29 cellular contexts compared by ENCODE assay signal in the genomic region with DNA sequence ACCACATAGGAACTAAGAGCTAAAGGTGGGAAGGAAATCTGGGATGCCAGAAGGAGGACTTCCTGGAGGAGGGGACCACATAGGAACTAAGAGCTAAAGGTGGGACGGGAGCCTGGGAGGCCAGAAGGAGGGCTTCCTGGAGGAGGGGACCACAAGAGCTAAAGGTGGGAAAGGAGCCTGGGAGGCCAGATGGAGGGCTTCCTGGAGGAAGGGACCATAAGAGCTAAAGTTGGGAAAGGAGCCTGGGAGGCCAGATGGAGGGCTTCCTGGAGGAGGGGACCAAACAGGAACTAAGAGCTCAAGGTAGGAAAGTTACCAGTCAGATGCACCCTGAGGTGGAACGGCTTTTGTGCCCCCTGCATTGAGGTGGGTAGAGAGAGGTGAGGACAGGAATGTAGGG. TPM values are rescaled to one million over a fixed set of nuclear protein-coding genes. Genes with fewer than 3 reads are reported as not detected.
DNase-seq lines count a peak whose midpoint lies in the region; ATAC-seq and TF ChIP-seq lines count a peak whose summit lies in the region.
"Had no signal": no experiment of that assay in that cellular context is flagged by ENCODE, and none has a peak within 500 bp of the region (broad histone marks: within the 10 kb centered on the region; RNA-seq: fewer than 3 reads in every experiment).

No MANE protein-coding gene starts in this region.

- H3K36me3 ChIP-seq in BLaER1 treated with 17β-estradiol and CSF1 and Interleukin-3, amounts not matched to agents 10 nM and 100 nM = peaks cover 7 to 37% (median 25%) of the 10 kb centered on the region in 11 experiments

- no peaks in the 10 kb centered on the region for H3K36me3 Mint-ChIP-seq in activated CD4-positive, alpha-beta T cell treated with anti-CD3 and anti-CD28 coated beads for 36 hours (ENCODE audit: low read depth)
- peaks cover 12% of the 10 kb centered on the region for H3K36me3 Mint-ChIP-seq in activated CD4-positive, alpha-beta T cell treated with anti-CD3 and anti-CD28 coated beads, Interleukin-2, amount 10 ng/mL, durations not matched to agents 24 days and 14 days (ENCODE audit: low read depth)
- H3K36me3 Mint-ChIP-seq in activated T-helper 17 cell treated with anti-CD3 and anti-CD28 coated beads, Interleukin-2, amount 50 U/mL, for 72 hours (ENCODE audit: low read depth) = peaks cover 17% of the 10 kb centered on the region
- H3K36me3 Mint-ChIP-seq in stimulated activated effector memory CD8-positive, alpha-beta T cell treated with anti-CD3 and anti-CD28 coated beads, Interleukin-12 subunit alpha, Interleukin-12 subunit beta, amount 100 ng/mL, for 72 hours = peaks cover 27% of the 10 kb centered on the region
- H3K36me3 Mint-ChIP-seq in nephron progenitor cell (ENCODE audit: low read depth) = peaks cover 36% of the 10 kb centered on the region

- intact Hi-C loops in activated CD4-positive, alpha-beta T cell treated with anti-CD3 and anti-CD28 coated beads for 36 hours (cut with DNase I, micrococcal nuclease) = no loop called here
- intact Hi-C loops in activated CD4-positive, alpha-beta T cell treated with anti-CD3 and anti-CD28 coated beads, Interleukin-2, amount 10 ng/mL, durations not matched to agents 24 days and 14 days (cut with micrococcal nuclease) = no loop called here

- no peak for TF ChIP-seq CTCF in nephron progenitor cell (IDR thresholded peaks at IDR 0.05)

- CTCF ChIA-PET in activated CD4-positive, alpha-beta T cell treated with anti-CD3 and anti-CD28 coated beads for 36 hours (lab: Charles Lee) = interaction anchor here (0.6 to 1.3 kb wide), 4 partner anchors 11 to 82 kb away, joined by 3 to 5 read pairs (median 4); no protein-coding TSS in a partner anchor

- no peaks in the 10 kb centered on the region for H3K9me3 Mint-ChIP-seq in activated CD4-positive, alpha-beta T cell treated with anti-CD3 and anti-CD28 coated beads for 36 hours (ENCODE audit: low read depth)
- no peaks in the 10 kb centered on the region for H3K9me3 Mint-ChIP-seq in activated CD4-positive, alpha-beta T cell treated with anti-CD3 and anti-CD28 coated beads, Interleukin-2, amount 10 ng/mL, durations not matched to agents 24 days and 14 days
- H3K9me3 Mint-ChIP-seq in activated T-helper 17 cell treated with anti-CD3 and anti-CD28 coated beads, Interleukin-2, amount 50 U/mL, for 72 hours = no peaks in the 10 kb centered on the region
- no peaks in the 10 kb centered on the region for H3K9me3 Mint-ChIP-seq in stimulated activated effector memory CD8-positive, alpha-beta T cell treated with anti-CD3 and anti-CD28 coated beads, Interleukin-12 subunit alpha, Interleukin-12 subunit beta, amount 100 ng/mL, for 72 hours
- H3K9me3 Mint-ChIP-seq in nephron progenitor cell = peaks cover 22% of the 10 kb centered on the region
- H3K9me3 Mint-ChIP-seq: CD8-positive, alpha-beta memory T cell had no signal

- peaks cover 47 to 99% (median 71%) of the 10 kb centered on the region in 10 experiments for H3K4me1 ChIP-seq in BLaER1 treated with 17β-estradiol and CSF1 and Interleukin-3, amounts not matched to agents 10 nM and 100 nM

- H3K27me3 Mint-ChIP-seq in activated CD4-positive, alpha-beta T cell treated with anti-CD3 and anti-CD28 coated beads for 36 hours = no peaks in the 10 kb centered on the region
- no peaks in the 10 kb centered on the region for H3K27me3 Mint-ChIP-seq in activated CD4-positive, alpha-beta T cell treated with anti-CD3 and anti-CD28 coated beads, Interleukin-2, amount 10 ng/mL, durations not matched to agents 24 days and 14 days
- no peaks in the 10 kb centered on the region for H3K27me3 Mint-ChIP-seq in activated T-helper 17 cell treated with anti-CD3 and anti-CD28 coated beads, Interleukin-2, amount 50 U/mL, for 72 hours
- peaks cover 3% of the 10 kb centered on the region for H3K27me3 Mint-ChIP-seq in nephron progenitor cell (ENCODE audit: low read depth, poor library complexity)
- H3K27me3 Mint-ChIP-seq: CD8-positive, alpha-beta memory T cell had no signal

- H4K20me1 ChIP-seq in BLaER1 treated with 17β-estradiol and CSF1 and Interleukin-3, amounts not matched to agents 10 nM and 100 nM = peaks cover 0 to 26% (median 4%) of the 10 kb centered on the region in 11 experiments; a peak in 9 of 22 replicates

- peak overlapping the region; percentile 29 for H3K27ac Mint-ChIP-seq in activated CD4-positive, alpha-beta T cell treated with anti-CD3 and anti-CD28 coated beads for 36 hours
- no peak overlapping the region for H3K27ac Mint-ChIP-seq in activated CD4-positive, alpha-beta T cell treated with anti-CD3 and anti-CD28 coated beads, Interleukin-2, amount 10 ng/mL, durations not matched to agents 24 days and 14 days
- peak overlapping the region; percentile 82 for H3K27ac Mint-ChIP-seq in activated T-helper 17 cell treated with anti-CD3 and anti-CD28 coated beads, Interleukin-2, amount 50 U/mL, for 72 hours
- H3K27ac Mint-ChIP-seq in stimulated activated effector memory CD8-positive, alpha-beta T cell treated with anti-CD3 and anti-CD28 coated beads, Interleukin-12 subunit alpha, Interleukin-12 subunit beta, amount 100 ng/mL, for 72 hours = peak overlapping the region; percentile 91
- H3K27ac Mint-ChIP-seq in nephron progenitor cell = no peak overlapping the region
- H3K27ac Mint-ChIP-seq: GM23338 had no signal

- peak overlapping the region in 2 of 11 experiments; percentile 17 to 84; a peak in 2 of 22 replicates for H3K4me2 ChIP-seq in BLaER1 treated with 17β-estradiol and CSF1 and Interleukin-3, amounts not matched to agents 10 nM and 100 nM
- H3K4me2 ChIP-seq: GM23338, KMS-11, PC-9 had no signal

- H3K9me3 ChIP-seq in BLaER1 treated with 17β-estradiol and CSF1 and Interleukin-3, amounts not matched to agents 10 nM and 100 nM (replicated peaks in 1 of 11) = peaks cover 0 to 23% (median 19%) of the 10 kb centered on the region in 11 experiments; a peak in 18 of 22 replicates
- H3K9me3 ChIP-seq: SJCRH30 had no signal

- H3K27me3 ChIP-seq in BLaER1 treated with 17β-estradiol and CSF1 and Interleukin-3, amounts not matched to agents 10 nM and 100 nM = no peaks in the 10 kb centered on the region
- H3K27me3 ChIP-seq: SJCRH30 had no signal

- ATAC-seq in activated CD4-positive, alpha-beta T cell treated with anti-CD3 and anti-CD28 coated beads for 36 hours = no peak
- ATAC-seq in activated T-helper 17 cell treated with anti-CD3 and anti-CD28 coated beads, Interleukin-2, amount 50 U/mL, for 72 hours (replicated peaks) = no peak
- no peak for ATAC-seq in stimulated activated effector memory CD8-positive, alpha-beta T cell treated with anti-CD3 and anti-CD28 coated beads, Interleukin-12 subunit alpha, Interleukin-12 subunit beta, amount 100 ng/mL, for 72 hours
- ATAC-seq in GM21825 (IDR thresholded peaks at IDR 0.05; ENCODE audit: unreplicated experiment) = no peak
- ATAC-seq: GM12878, GM23338, Right ventricle myocardium inferior had no signal

- no peak overlapping the region for H3K9ac ChIP-seq in BLaER1 treated with 17β-estradiol and CSF1 and Interleukin-3, amounts not matched to agents 10 nM and 100 nM
- H3K9ac ChIP-seq: KMS-11 had no signal

- H3K27ac ChIP-seq in BLaER1 treated with 17β-estradiol and CSF1 and Interleukin-3, amounts not matched to agents 10 nM and 100 nM = peak overlapping the region in 8 of 11 experiments; percentile 56 to 95 (median 85); a peak in 13 of 22 replicates
- H3K27ac ChIP-seq: 22Rv1, KMS-11, PC-9, SJCRH30 had no signal

- no peak for DNase-seq in activated CD4-positive, alpha-beta T cell treated with anti-CD3 and anti-CD28 coated beads for 36 hours
- DNase-seq in activated CD4-positive, alpha-beta T cell treated with anti-CD3 and anti-CD28 coated beads, Interleukin-2, amount 10 ng/mL, durations not matched to agents 24 days and 14 days = no peak
- no peak for DNase-seq in stimulated activated effector memory CD8-positive, alpha-beta T cell treated with anti-CD3 and anti-CD28 coated beads, Interleukin-12 subunit alpha, Interleukin-12 subunit beta, amount 100 ng/mL, for 72 hours (ENCODE audit: low spot score in 2 of 2)
- DNase-seq in nephron progenitor cell (no peak), T-helper 1 cell (no peak)
- DNase-seq: C1 segment of cervical spinal cord; CD8-positive, alpha-beta memory T cell; DMS 273 treated with DMSO at 0.1 percent for 48 hours; DMS79; EL; GDM1; H9; MM.1S; NCI-H1048; NCI-H1417; NCI-H1694; NCI-H2029 treated with DMSO at 0.1 percent for 48 hours; NCI-H446 treated with DMSO at 0.1 percent for 48 hours; NCI-H526 treated with DMSO at 0.1 percent for 48 hours; PC-9; SJCRH30 had no signal

- H3K4me3 ChIP-seq in BLaER1 treated with 17β-estradiol and CSF1 and Interleukin-3, amounts not matched to agents 10 nM and 100 nM = no peak overlapping the region
- H3K4me3 ChIP-seq: GM12878, GM23338, PC-9, SJCRH30 had no signal

- H3K4me3 Mint-ChIP-seq in activated CD4-positive, alpha-beta T cell treated with anti-CD3 and anti-CD28 coated beads for 36 hours = no peak overlapping the region
- H3K4me3 Mint-ChIP-seq in activated CD4-positive, alpha-beta T cell treated with anti-CD3 and anti-CD28 coated beads, Interleukin-2, amount 10 ng/mL, durations not matched to agents 24 days and 14 days = no peak overlapping the region
- no peak overlapping the region for H3K4me3 Mint-ChIP-seq in activated T-helper 17 cell treated with anti-CD3 and anti-CD28 coated beads, Interleukin-2, amount 50 U/mL, for 72 hours
- no peak overlapping the region for H3K4me3 Mint-ChIP-seq in stimulated activated effector memory CD8-positive, alpha-beta T cell treated with anti-CD3 and anti-CD28 coated beads, Interleukin-12 subunit alpha, Interleukin-12 subunit beta, amount 100 ng/mL, for 72 hours
- H3K4me3 Mint-ChIP-seq in nephron progenitor cell = no peak overlapping the region
- H3K4me3 Mint-ChIP-seq: GM23338, H9 had no signal

- peaks cover 10% of the 10 kb centered on the region for H3K4me1 Mint-ChIP-seq in activated CD4-positive, alpha-beta T cell treated with anti-CD3 and anti-CD28 coated beads for 36 hours
- H3K4me1 Mint-ChIP-seq in activated CD4-positive, alpha-beta T cell treated with anti-CD3 and anti-CD28 coated beads, Interleukin-2, amount 10 ng/mL, durations not matched to agents 24 days and 14 days = peaks cover 10% of the 10 kb centered on the region
- H3K4me1 Mint-ChIP-seq in activated T-helper 17 cell treated with anti-CD3 and anti-CD28 coated beads, Interleukin-2, amount 50 U/mL, for 72 hours = peaks cover 8% of the 10 kb centered on the region
- peaks cover 25% of the 10 kb centered on the region for H3K4me1 Mint-ChIP-seq in stimulated activated effector memory CD8-positive, alpha-beta T cell treated with anti-CD3 and anti-CD28 coated beads, Interleukin-12 subunit alpha, Interleukin-12 subunit beta, amount 100 ng/mL, for 72 hours
- H3K4me1 Mint-ChIP-seq in nephron progenitor cell = peaks cover 14% of the 10 kb centered on the region

- POLR2A ChIA-PET in activated CD4-positive, alpha-beta T cell treated with anti-CD3 and anti-CD28 coated beads for 36 hours (lab: Charles Lee) = interaction anchor here (0.6 to 1.7 kb wide), 3 partner anchors 10 to 22 kb away, joined by 3 to 5 read pairs (median 4); partner anchors contain the start of genes FCHO1 and MAP1S

RNA-seq across cellular contexts. Expression of gene FCHO1, which starts 9.8 kb away (rescaled TPM):
- total RNA-seq in activated CD4-positive, alpha-beta T cell treated with anti-CD3 and anti-CD28 coated beads for 36 hours = 10 to 100 TPM; 50.5 to 51.8 TPM
- 91.9 and 96.2 TPM in 2 replicates for total RNA-seq in activated CD4-positive, alpha-beta T cell treated with anti-CD3 and anti-CD28 coated beads, Interleukin-2, amount 10 ng/mL, durations not matched to agents 24 days and 14 days
- 10 to 100 TPM; 64.0 to 75.5 TPM for total RNA-seq in activated T-helper 17 cell treated with anti-CD3 and anti-CD28 coated beads, Interleukin-2, amount 50 U/mL, for 72 hours

RNA-seq across cellular contexts. Expression of gene MAP1S, which starts 22.2 kb away (rescaled TPM):
- 10 to 100 TPM; 57.6 to 79.3 TPM for total RNA-seq in activated CD4-positive, alpha-beta T cell treated with anti-CD3 and anti-CD28 coated beads for 36 hours
- 69.0 and 70.3 TPM in 2 replicates for total RNA-seq in activated CD4-positive, alpha-beta T cell treated with anti-CD3 and anti-CD28 coated beads, Interleukin-2, amount 10 ng/mL, durations not matched to agents 24 days and 14 days
- total RNA-seq in activated T-helper 17 cell treated with anti-CD3 and anti-CD28 coated beads, Interleukin-2, amount 50 U/mL, for 72 hours = 10 to 100 TPM; 74.0 to 83.7 TPM

RNA-seq across cellular contexts. Expression of gene UNC13A, which starts 53.3 kb away (rescaled TPM):
- total RNA-seq in activated CD4-positive, alpha-beta T cell treated with anti-CD3 and anti-CD28 coated beads for 36 hours = under 1 TPM; 0.02 to 0.04 TPM
- total RNA-seq in activated CD4-positive, alpha-beta T cell treated with anti-CD3 and anti-CD28 coated beads, Interleukin-2, amount 10 ng/mL, durations not matched to agents 24 days and 14 days = 0.02 TPM in 2 replicates
- total RNA-seq in activated T-helper 17 cell treated with anti-CD3 and anti-CD28 coated beads, Interleukin-2, amount 50 U/mL, for 72 hours = under 1 TPM; 0.16 to 0.45 TPM
- total RNA-seq: CD8-positive, alpha-beta memory T cell had no signal

RNA-seq across cellular contexts. Expression of gene B3GNT3, which starts 53.5 kb away (rescaled TPM):
- total RNA-seq in activated CD4-positive, alpha-beta T cell treated with anti-CD3 and anti-CD28 coated beads for 36 hours = under 1 TPM; 0.75 to 0.95 TPM
- total RNA-seq in activated CD4-positive, alpha-beta T cell treated with anti-CD3 and anti-CD28 coated beads, Interleukin-2, amount 10 ng/mL, durations not matched to agents 24 days and 14 days = not detected in 2 replicates
- total RNA-seq in activated T-helper 17 cell treated with anti-CD3 and anti-CD28 coated beads, Interleukin-2, amount 50 U/mL, for 72 hours = 1 to 10 TPM in 1 of 2 donors, not detected in 1; 1.2 TPM
- total RNA-seq: CD8-positive, alpha-beta memory T cell; GM12878; Right ventricle myocardium inferior; SJCRH30 had no signal

Comparison
In these comparisons a context has a peak if more than half of its experiments do, and no peak if none do; other contexts are left out.
1. H3K27ac Mint-ChIP-seq: peak in activated CD4-positive, alpha-beta T cell treated with anti-CD3 and anti-CD28 coated beads for 36 hours (single experiment), activated T-helper 17 cell treated with anti-CD3 and anti-CD28 coated beads, Interleukin-2, amount 50 U/mL, for 72 hours (single experiment) and stimulated activated effector memory CD8-positive, alpha-beta T cell treated with anti-CD3 and anti-CD28 coated beads, Interleukin-12 subunit alpha, Interleukin-12 subunit beta, amount 100 ng/mL, for 72 hours (single experiment); none in activated CD4-positive, alpha-beta T cell treated with anti-CD3 and anti-CD28 coated beads, Interleukin-2, amount 10 ng/mL, durations not matched to agents 24 days and 14 days (single experiment) and nephron progenitor cell (single experiment).